8 cellular contexts compared by ENCODE assay signal in genomic region chr16:3612510-3613466, GRCh38. TPM values are rescaled to one million over a fixed set of nuclear protein-coding genes. Genes with fewer than 3 reads are reported as not detected.
DNase-seq lines count a peak whose midpoint lies in the region; ATAC-seq, FAIRE-seq and TF ChIP-seq lines count a peak whose summit lies in the region.

No MANE protein-coding gene starts in this region.

- TF ChIP-seq CTCF in HL-60 (IDR thresholded peaks at IDR 0.05; ENCODE audit: insufficient read depth, low read length): no peak
- no peak for TF ChIP-seq CTCF in GM12878 (IDR thresholded peaks at IDR 0.05 in 2 of 3, conservative IDR thresholded peaks at IDR 0.05 in 1 of 3; ENCODE audit: control insufficient read depth in 2 of 3, extremely low read depth in 1 of 3, insufficient read depth in 1 of 3, low read depth in 3 of 3, low read length in 3 of 3)
- TF ChIP-seq CTCF in mesothelial cell of epicardium (IDR thresholded peaks at IDR 0.05; ENCODE audit: unreplicated experiment): no peak

- peaks cover 28% of the 10 kb centered on the region for H3K4me1 Mint-ChIP-seq in mesothelial cell of epicardium

- TF ChIP-seq POLR2A in GM12878 (IDR thresholded peaks at IDR 0.05; ENCODE audit: low read depth, low read length): no peak

- peak overlapping the region; percentile 83 for H3K4me2 ChIP-seq in GM12878 (ENCODE audit: control insufficient read depth, insufficient read depth)

- H3K27ac ChIP-seq in ACC112 (ENCODE audit: low read depth, low read length): no peak overlapping the region
- peak overlapping the region; percentile 88; the same call in 1 of the 2 replicates for H3K27ac ChIP-seq in HL-60 (replicated peaks)
- H3K27ac ChIP-seq in GM12878 (ENCODE audit: control insufficient read depth, insufficient read depth): peak overlapping the region; percentile 20; the same call in 1 of the 2 replicates

- H3K79me2 ChIP-seq in ACC112 (ENCODE audit: control insufficient read depth, insufficient read depth, low read length, unreplicated experiment) (peaks cover 44% of the 10 kb centered on the region), GM12878 (ENCODE audit: control insufficient read depth, insufficient read depth, low read length) (peaks cover 58% of the 10 kb centered on the region)

- POLR2A ChIA-PET in GM12878 (lab: Charles Lee): interaction anchor here (0.7 to 1.5 kb wide), 3 partner anchors 10 to 38 kb away, joined by 3 to 7 read pairs (median 7); partner anchors contain the start of gene NLRC3

- H3K9me3 ChIP-seq in GM12878 (replicated peaks; ENCODE audit: control insufficient read depth, insufficient read depth, low read length): peaks cover 2% of the 10 kb centered on the region; the same call in 2 of the 3 replicates

- peak overlapping the region; percentile 86 for H3K27ac Mint-ChIP-seq in mesothelial cell of epicardium

- H3K9me3 Mint-ChIP-seq in mesothelial cell of epicardium: peaks cover 3% of the 10 kb centered on the region

- TF ChIP-seq EP300 in GM12878 (IDR thresholded peaks at IDR 0.05; ENCODE audit: borderline replicate concordance in 1 of 2, control insufficient read depth in 1 of 2, low read depth in 2 of 2, low read length in 2 of 2): no peak

- H3K36me3 ChIP-seq in ACC112 (ENCODE audit: insufficient read depth, low read length) (peaks cover 13% of the 10 kb centered on the region; the same call in 1 of the 2 replicates), GM12878 (ENCODE audit: control insufficient read depth in 2 of 2, insufficient read depth in 2 of 2, low read length in 1 of 2) (peaks cover 0 to 6% of the 10 kb centered on the region in 2 experiments; a peak in 1 of 4 replicates)

- H3K36me3 Mint-ChIP-seq in mesothelial cell of epicardium: peaks cover 13% of the 10 kb centered on the region

- no peak for TF ChIP-seq RAD21 in GM12878 (IDR thresholded peaks at IDR 0.05; ENCODE audit: insufficient read depth, low read depth, low read length)

- H2AFZ ChIP-seq in ACC112 (ENCODE audit: low read length, unreplicated experiment) (peak overlapping the region; percentile 58), GM12878 (ENCODE audit: control insufficient read depth, low read depth, low read length) (no peak overlapping the region)

- RAD21 ChIA-PET in GM12878 (lab: Charles Lee; ENCODE audit: unreplicated experiment): interaction anchor here (1.5 kb wide), 1 partner anchor 14 kb away, joined by 6 read pairs; no protein-coding TSS in a partner anchor

- SMC1A ChIA-PET in GM12878 (lab: Charles Lee; ENCODE audit: uncharacterized antibody, unreplicated experiment): interaction anchor here (0.9 to 1.3 kb wide), 5 partner anchors 9 to 34 kb away, joined by 3 to 5 read pairs (median 4); no protein-coding TSS in a partner anchor

- in situ Hi-C loops in GM12878 (cut with MboI): no loop called here

- WGBS in GM12878 (ENCODE audit: insufficient coverage, insufficient replicate concordance, low lambda C conversion rate, missing lambda C conversion rate): 87% methylated on average over 29 of the region's 34 CpGs

- H3K4me1 ChIP-seq in ACC112 (ENCODE audit: control insufficient read depth, insufficient read depth, low read length, unreplicated experiment) (peaks cover 15% of the 10 kb centered on the region), GM12878 (ENCODE audit: control insufficient read depth, insufficient read depth, low read length) (peaks cover 22% of the 10 kb centered on the region)

- H3K27me3 Mint-ChIP-seq in mesothelial cell of epicardium (ENCODE audit: low read depth): no peaks in the 10 kb centered on the region

- no peak for FAIRE-seq in GM12878 (lab: Jason Lieb, UNC)

- no peaks in the 10 kb centered on the region for H4K20me1 ChIP-seq in GM12878 (ENCODE audit: control insufficient read depth, insufficient read depth)

- peak overlapping the region; percentile 93; the same call in 1 of the 2 replicates for H3K9ac ChIP-seq in GM12878 (ENCODE audit: control insufficient read depth, insufficient read depth, low read length)

- peak overlapping the region; percentile 98 for H3K4me3 Mint-ChIP-seq in mesothelial cell of epicardium

- CTCF ChIA-PET in GM12878 (lab: Yijun Ruan, JAX): interaction anchor here (0.7 to 1.1 kb wide), 2 partner anchors 36 to 86 kb away, joined by 3 read pairs; no protein-coding TSS in a partner anchor

- intact Hi-C loops in GM12878 (cut with micrococcal nuclease; ENCODE audit: unreplicated experiment): no loop called here

- BruUV-seq in GM12878 (replicated peaks; lab: Mats Ljungman, UMichigan): no TSS peak

- H3K27me3 ChIP-seq in ACC112 (ENCODE audit: insufficient read depth, low read length) (no peaks in the 10 kb centered on the region), HL-60 (ENCODE audit: insufficient read depth, poor library complexity, severe bottlenecking) (no peaks in the 10 kb centered on the region), GM12878 (replicated peaks in 1 of 2; ENCODE audit: control insufficient read depth in 2 of 2, insufficient read depth in 2 of 2, low read length in 1 of 2) (no peaks in the 10 kb centered on the region)

- ATAC-seq in GM12878: no peak
- ATAC-seq in GM21576 (IDR thresholded peaks at IDR 0.05; ENCODE audit: unreplicated experiment): no peak
- ATAC-seq in GM19397 (IDR thresholded peaks at IDR 0.05; ENCODE audit: unreplicated experiment): no peak

- no peak for DNase-seq in HL-60 (ENCODE audit: low read depth in 1 of 2, low spot score in 1 of 2)
- no peak for DNase-seq in GM12878 (ENCODE audit: low read depth, low spot score)
- DNase-seq in mesothelial cell of epicardium (ENCODE audit: low spot score in 2 of 2, unreplicated experiment in 2 of 2): no peak
- no peak for DNase-seq in NCI-H345 treated with DMSO at 0.1 percent for 48 hours (lab: John Stamatoyannopoulos, UW; ENCODE audit: unreplicated experiment)
- DNase-seq in SKM-1 treated with dmso at 0.1 percent for 144 hours (lab: John Stamatoyannopoulos, UW; ENCODE audit: unreplicated experiment): no peak

- peak overlapping the region; percentile 84 for H3K4me3 ChIP-seq in ACC112 (ENCODE audit: low read depth, low read length)
- H3K4me3 ChIP-seq in HL-60 (replicated peaks; ENCODE audit: insufficient read depth, low read length): peak overlapping the region; percentile 91
- H3K4me3 ChIP-seq in GM12878: peak overlapping the region; percentile 76

RNA-seq across cellular contexts. Expression of gene SLX4, which starts 1.4 kb away (rescaled TPM):
- total RNA-seq in GM12878 (2013; cell fraction: nucleolus; rRNA removed): 39.7 and 42.6 TPM in 2 replicates
- total RNA-seq in GM12878 (2014; rRNA removed): 6.0 and 6.1 TPM in 2 replicates
- 4.7 and 5.1 TPM in 2 replicates for total RNA-seq in GM12878 (2014; rRNA removed; fragmentation: Illumina TruSeq; extraction: Trizol)
- 12.3 and 12.4 TPM in 2 replicates for total RNA-seq in GM12878 (2021)
- polyA plus RNA-seq in GM12878 (2011; ENCODE audit: low read depth): 2.5 TPM
- 2.7 and 3.3 TPM in 2 replicates for polyA plus RNA-seq in GM12878 (2011; rRNA removed)
- polyA plus RNA-seq in GM12878 (2011; cell fraction: cytosol; rRNA removed): 3.5 and 3.6 TPM in 2 replicates
- polyA plus RNA-seq in GM12878 (2011; cell fraction: nucleus; rRNA removed): 10.3 and 17.8 TPM in 2 replicates
- polyA plus RNA-seq in GM12878 (2012): 5.4 and 5.7 TPM in 2 replicates
- polyA plus RNA-seq in GM12878 (2014; fragmentation: Illumina TruSeq; extraction: Trizol): 6.9 and 8.0 TPM in 2 replicates
- under 1 TPM; 0.18 to 0.47 TPM for polyA plus RNA-seq in GM12878 (2014; fragmentation: Nextera tagmentation; extraction: Ambion mirVana)
- polyA plus RNA-seq in GM12878 (2014; rRNA removed): 8.3 and 8.4 TPM in 2 replicates
- polyA plus RNA-seq in GM12878 (2016; fragmentation: Nextera tagmentation; extraction: Ambion mirVana): 1 to 10 TPM; 4.1 to 4.5 TPM
- polyA minus RNA-seq in GM12878 (2011; rRNA and poly(A)+ RNA removed): 5.3 and 6.8 TPM in 2 replicates
- 2.4 and 3.7 TPM in 2 replicates for polyA minus RNA-seq in GM12878 (2011; cell fraction: cytosol; rRNA and poly(A)+ RNA removed)
- 4.4 and 8.1 TPM in 2 replicates for polyA minus RNA-seq in GM12878 (2011; cell fraction: nucleus; rRNA and poly(A)+ RNA removed)
- total RNA-seq in mesothelial cell of epicardium: 11.0 to 12.0 TPM (median 11.1 TPM) in 3 replicates

RNA-seq across cellular contexts. Expression of gene NLRC3, which starts 35.6 kb away (rescaled TPM):
- 18.8 and 19.2 TPM in 2 replicates for total RNA-seq in GM12878 (2013; cell fraction: nucleolus; rRNA removed)
- 14.1 and 15.0 TPM in 2 replicates for total RNA-seq in GM12878 (2014; rRNA removed)
- total RNA-seq in GM12878 (2014; rRNA removed; fragmentation: Illumina TruSeq; extraction: Trizol): 7.9 and 8.2 TPM in 2 replicates
- 17.8 and 18.2 TPM in 2 replicates for total RNA-seq in GM12878 (2021)
- 4.9 TPM for polyA plus RNA-seq in GM12878 (2011; ENCODE audit: low read depth)
- 6.7 and 6.8 TPM in 2 replicates for polyA plus RNA-seq in GM12878 (2011; rRNA removed)
- polyA plus RNA-seq in GM12878 (2011; cell fraction: cytosol; rRNA removed): 6.4 and 7.8 TPM in 2 replicates
- polyA plus RNA-seq in GM12878 (2011; cell fraction: nucleus; rRNA removed): 9.2 and 11.5 TPM in 2 replicates
- polyA plus RNA-seq in GM12878 (2012): 7.0 and 7.7 TPM in 2 replicates
- polyA plus RNA-seq in GM12878 (2014; fragmentation: Illumina TruSeq; extraction: Trizol): 9.2 and 9.4 TPM in 2 replicates
- 1 to 10 TPM; 2.2 to 2.4 TPM for polyA plus RNA-seq in GM12878 (2014; fragmentation: Nextera tagmentation; extraction: Ambion mirVana)
- polyA plus RNA-seq in GM12878 (2014; rRNA removed): 11.1 and 11.2 TPM in 2 replicates
- polyA plus RNA-seq in GM12878 (2016; fragmentation: Nextera tagmentation; extraction: Ambion mirVana): 1 to 10 TPM; 6.1 to 6.9 TPM
- 4.2 and 12.5 TPM in 2 replicates for polyA minus RNA-seq in GM12878 (2011; rRNA and poly(A)+ RNA removed)
- polyA minus RNA-seq in GM12878 (2011; cell fraction: cytosol; rRNA and poly(A)+ RNA removed): 4.5 and 6.1 TPM in 2 replicates
- polyA minus RNA-seq in GM12878 (2011; cell fraction: nucleus; rRNA and poly(A)+ RNA removed): 8.1 and 12.9 TPM in 2 replicates
- total RNA-seq in mesothelial cell of epicardium: 0.04 to 0.13 TPM in 2 of 3 replicates, not detected in the other

RNA-seq across cellular contexts. Expression of gene DNASE1, which starts 41.7 kb away (rescaled TPM):
- 67.9 and 71.9 TPM in 2 replicates for total RNA-seq in GM12878 (2013; cell fraction: nucleolus; rRNA removed)
- total RNA-seq in GM12878 (2014; rRNA removed) (9.4 and 9.9 TPM in 2 replicates), GM12878 (2014; rRNA removed; fragmentation: Illumina TruSeq; extraction: Trizol) (4.8 and 7.0 TPM in 2 replicates), GM12878 (2021) (7.9 and 8.3 TPM in 2 replicates), mesothelial cell of epicardium (43.4 to 48.7 TPM (median 46.0 TPM) in 3 replicates)
- polyA plus RNA-seq in GM12878 (2011; ENCODE audit: low read depth): 4.2 TPM
- polyA plus RNA-seq in GM12878 (2011; rRNA removed) (6.3 and 8.7 TPM in 2 replicates), GM12878 (2014; fragmentation: Illumina TruSeq; extraction: Trizol) (4.6 and 7.3 TPM in 2 replicates), GM12878 (2014; fragmentation: Nextera tagmentation; extraction: Ambion mirVana) (1 to 10 TPM in 1 of 2 experiments, under 1 TPM in 1; 0.23 to 1.7 TPM), GM12878 (2014; rRNA removed) (12.0 and 15.1 TPM in 2 replicates), GM12878 (2016; fragmentation: Nextera tagmentation; extraction: Ambion mirVana) (1 to 10 TPM; 7.6 to 9.2 TPM)
- 8.8 and 11.9 TPM in 2 replicates for polyA plus RNA-seq in GM12878 (2011; cell fraction: cytosol; rRNA removed)
- 33.3 and 41.6 TPM in 2 replicates for polyA plus RNA-seq in GM12878 (2011; cell fraction: nucleus; rRNA removed)
- polyA plus RNA-seq in GM12878 (2012): 6.4 and 10.5 TPM in 2 replicates
- 10.2 and 21.3 TPM in 2 replicates for polyA minus RNA-seq in GM12878 (2011; rRNA and poly(A)+ RNA removed)
- 4.1 and 4.9 TPM in 2 replicates for polyA minus RNA-seq in GM12878 (2011; cell fraction: cytosol; rRNA and poly(A)+ RNA removed)
- 11.5 and 18.0 TPM in 2 replicates for polyA minus RNA-seq in GM12878 (2011; cell fraction: nucleus; rRNA and poly(A)+ RNA removed)
